Comparison of ENCODE assay signal across 10 cellular contexts in the genomic region with DNA sequence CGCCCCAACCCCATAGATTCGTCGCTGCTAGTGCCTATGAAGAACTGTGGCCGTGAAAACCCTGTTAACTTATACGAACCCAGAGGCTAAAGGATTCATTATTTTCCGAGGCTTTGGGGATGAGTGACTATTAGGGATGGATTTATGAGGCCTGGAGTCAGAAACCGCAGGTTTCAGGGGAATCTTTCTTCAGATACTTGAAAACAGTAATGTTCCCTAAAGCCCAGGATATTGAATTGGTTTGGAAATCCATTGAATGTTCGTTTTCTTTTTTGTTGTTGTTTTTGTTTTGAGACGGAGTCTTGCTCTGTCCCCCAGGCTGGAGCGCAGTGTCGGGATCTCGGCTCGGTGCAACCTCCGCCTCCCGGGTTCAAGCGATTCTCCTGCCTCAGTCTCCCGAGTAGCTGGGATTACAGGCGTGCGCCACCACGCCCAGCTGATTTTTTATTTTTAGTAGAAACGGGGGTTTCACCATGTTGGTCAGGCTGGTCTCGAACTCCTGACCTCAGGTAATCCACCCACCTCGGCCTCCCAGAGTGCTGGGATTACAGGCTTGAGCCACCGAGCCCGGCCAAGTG. TPM values are rescaled to one million over a fixed set of nuclear protein-coding genes. Genes with fewer than 3 reads are reported as not detected.
A peak's percentile ranks its signal among the peaks of the same experiment; 100 is the strongest.
DNase-seq lines count a peak whose midpoint lies in the region; ATAC-seq and TF ChIP-seq lines count a peak whose summit lies in the region.
"Not testable (repeated sequence)": the region's sequence is repeated elsewhere in the genome, so short reads cannot be mapped to it uniquely, and the experiment has no call there.
"Had no signal": no experiment of that assay in that cellular context is flagged by ENCODE, and none has a peak within 500 bp of the region (broad histone marks: within the 10 kb centered on the region; RNA-seq: fewer than 3 reads in every experiment).

No MANE protein-coding gene starts in this region.

- not testable (repeated sequence) for TF ChIP-seq POLR2A in NB4 (IDR thresholded peaks at IDR 0.05; ENCODE audit: extremely low read depth, insufficient read length); prostate gland (IDR thresholded peaks at IDR 0.05); transverse colon (IDR thresholded peaks at IDR 0.05)

- BruUV-seq in mammary epithelial cell (replicated peaks; lab: Mats Ljungman, UMichigan): TSS peak; percentile 81

- peak overlapping the region; percentile 78 for H3K9ac ChIP-seq in DND-41 (ENCODE audit: low read depth, low read length)
- peak overlapping the region; percentile 99 for H3K9ac ChIP-seq in mammary epithelial cell (ENCODE audit: insufficient read depth, low read length)

- TF ChIP-seq CTCF in DND-41 (IDR thresholded peaks at IDR 0.05; ENCODE audit: borderline replicate concordance, extremely low read depth, low read length, poor library complexity, severe bottlenecking); NB4 (IDR thresholded peaks at IDR 0.05; ENCODE audit: low read depth, low read length); activated CD8-positive, alpha-beta T cell treated with anti-CD3 and anti-CD28 coated beads for 36 hours (IDR thresholded peaks at IDR 0.05); mammary epithelial cell (conservative IDR thresholded peaks at IDR 0.05 in 1 of 2, IDR thresholded peaks at IDR 0.05 in 1 of 2; ENCODE audit: extremely low read depth in 1 of 2, insufficient read depth in 1 of 2, low read depth in 1 of 2, low read length in 2 of 2); fibroblast of villous mesenchyme (IDR thresholded peaks at IDR 0.05; ENCODE audit: insufficient read depth, low read depth, low read length); prostate gland (IDR thresholded peaks at IDR 0.05); transverse colon (IDR thresholded peaks at IDR 0.05): not testable (repeated sequence)

- intact Hi-C loops in activated CD8-positive, alpha-beta T cell treated with anti-CD3 and anti-CD28 coated beads for 36 hours (cut with micrococcal nuclease); mammary epithelial cell (cut with micrococcal nuclease); prostate gland (cut with DNase I); transverse colon (cut with DNase I; ENCODE audit: low total_unique reads): not testable (repeated sequence)

- H3K27me3 Mint-ChIP-seq in activated CD8-positive, alpha-beta T cell treated with anti-CD3 and anti-CD28 coated beads for 36 hours; memory B cell: not testable (repeated sequence)

- not testable (repeated sequence) for DNase-seq in DND-41; NB4 (ENCODE audit: low read depth); activated CD8-positive, alpha-beta T cell treated with anti-CD3 and anti-CD28 coated beads for 36 hours; mammary epithelial cell; fibroblast of villous mesenchyme (ENCODE audit: low read depth); memory B cell (ENCODE audit: low spot score in 2 of 2); prostate gland (ENCODE audit: low spot score); transverse colon

- not testable (repeated sequence) for H3K9me3 Mint-ChIP-seq in activated CD8-positive, alpha-beta T cell treated with anti-CD3 and anti-CD28 coated beads for 36 hours; memory B cell

- peaks cover 42% of the 10 kb centered on the region for H3K36me3 ChIP-seq in DND-41 (ENCODE audit: insufficient read depth, low read length)
- H3K36me3 ChIP-seq in mammary epithelial cell (ENCODE audit: insufficient read depth, low read length): peaks cover 19% of the 10 kb centered on the region
- peaks cover 12 to 13% of the 10 kb centered on the region in 2 donors for H3K36me3 ChIP-seq in prostate gland
- H3K36me3 ChIP-seq in transverse colon: peaks cover 0 to 26% (median 11%) of the 10 kb centered on the region in 4 donors

- peaks cover 21% of the 10 kb centered on the region for H3K4me1 Mint-ChIP-seq in activated CD8-positive, alpha-beta T cell treated with anti-CD3 and anti-CD28 coated beads for 36 hours (ENCODE audit: low read depth)
- H3K4me1 Mint-ChIP-seq in memory B cell: not testable (repeated sequence)

- peak overlapping the region; percentile 100 for H3K27ac Mint-ChIP-seq in activated CD8-positive, alpha-beta T cell treated with anti-CD3 and anti-CD28 coated beads for 36 hours
- peak overlapping the region; percentile 99 for H3K27ac Mint-ChIP-seq in memory B cell

- H3K4me3 ChIP-seq in DND-41 (ENCODE audit: low read depth in 1 of 2, low read length in 2 of 2): peak overlapping the region; percentile 60 to 72
- H3K4me3 ChIP-seq in NB4 (ENCODE audit: low read depth, low read length): peak overlapping the region; percentile 90
- peak overlapping the region; percentile 87 to 100 (median 93) for H3K4me3 ChIP-seq in mammary epithelial cell (replicated peaks in 1 of 3; ENCODE audit: insufficient read depth in 1 of 3, low read depth in 2 of 3, low read length in 3 of 3)
- H3K4me3 ChIP-seq in fibroblast of villous mesenchyme (ENCODE audit: low read depth, low read length): peak overlapping the region; percentile 85
- H3K4me3 ChIP-seq in prostate gland: peak overlapping the region; percentile 53 to 70
- H3K4me3 ChIP-seq in transverse colon: peak overlapping the region; percentile 33 to 53 (median 48)

- in situ Hi-C loops in mammary epithelial cell (cut with MboI; ENCODE audit: low sequenced_read_pairs in 2 of 2) (loop anchor here in 1 of 2 donors (25.0 kb wide), 1 partner anchor 668 kb away; a partner anchor contains a TSS), transverse colon (cut with MboI; ENCODE audit: low pct_ligation_motif_present in 1 of 4, low pct_unique_long_range_greater_than_20kb in 1 of 4, low sequenced_read_pairs in 3 of 4) (loop anchor here in 1 of 4 donors (25.0 kb wide), 1 partner anchor 143 kb away; a partner anchor contains a TSS)

- not testable (repeated sequence) for ATAC-seq in DND-41 (ENCODE audit: insufficient read depth, low read depth); activated CD8-positive, alpha-beta T cell treated with anti-CD3 and anti-CD28 coated beads for 36 hours; memory B cell (ENCODE audit: low read depth)

- peaks cover 48% of the 10 kb centered on the region for H3K4me1 ChIP-seq in DND-41 (ENCODE audit: insufficient read depth, low read length)
- not testable (repeated sequence) for H3K4me1 ChIP-seq in mammary epithelial cell (ENCODE audit: insufficient read depth, low read length); prostate gland (replicated peaks)
- peaks cover 7 to 26% (median 16%) of the 10 kb centered on the region in 4 donors for H3K4me1 ChIP-seq in transverse colon

- not testable (repeated sequence) for TF ChIP-seq EP300 in transverse colon (IDR thresholded peaks at IDR 0.05; ENCODE audit: low read depth)

- H3K4me2 ChIP-seq in DND-41 (ENCODE audit: insufficient read depth, low read length) (peak overlapping the region; percentile 70), mammary epithelial cell (ENCODE audit: insufficient read depth, low read depth, low read length) (peak overlapping the region; percentile 45)

- H3K36me3 Mint-ChIP-seq in activated CD8-positive, alpha-beta T cell treated with anti-CD3 and anti-CD28 coated beads for 36 hours (ENCODE audit: low read depth): peaks cover 37% of the 10 kb centered on the region
- peaks cover 15% of the 10 kb centered on the region for H3K36me3 Mint-ChIP-seq in memory B cell

- H4K20me1 ChIP-seq in DND-41 (ENCODE audit: insufficient read depth, low read length): peaks cover 15% of the 10 kb centered on the region; the same call in 1 of the 2 replicates
- not testable (repeated sequence) for H4K20me1 ChIP-seq in mammary epithelial cell (ENCODE audit: insufficient read depth, low read length)

- WGBS in mammary epithelial cell (ENCODE audit: low coverage, missing lambda C conversion rate): 5% methylated on average over 23 of the region's 25 CpGs
- 8% methylated on average over 25 of the region's 25 CpGs for WGBS in prostate gland
- 5 to 8% methylated on average over 7 to 25 of the region's 25 CpGs for WGBS in transverse colon (ENCODE audit: low coverage in 1 of 2), 2 donors

- not testable (repeated sequence) for H3K9me3 ChIP-seq in DND-41 (ENCODE audit: insufficient read depth, low read length, severe bottlenecking); mammary epithelial cell (replicated peaks; ENCODE audit: insufficient read depth, low read length); prostate gland; transverse colon

- H3K27ac ChIP-seq in DND-41 (ENCODE audit: low read length) (peak overlapping the region; percentile 93), mammary epithelial cell (ENCODE audit: insufficient read depth, low read depth, low read length) (peak overlapping the region; percentile 83), prostate gland (peak overlapping the region; percentile 89 to 95), transverse colon (peak overlapping the region; percentile 86 to 95 (median 91))

- peak overlapping the region; percentile 95 for H2AFZ ChIP-seq in DND-41 (ENCODE audit: low read depth, low read length)
- peak overlapping the region; percentile 89 for H2AFZ ChIP-seq in mammary epithelial cell (ENCODE audit: low read depth, low read length)

- dilution Hi-C loops in mammary epithelial cell (cut with HindIII; ENCODE audit: low sequenced_read_pairs): loop anchor here (5.0 kb wide), 1 partner anchor 58 kb away; no protein-coding TSS in a partner anchor

- not testable (repeated sequence) for H3K27me3 ChIP-seq in DND-41 (ENCODE audit: insufficient read depth, low read length, poor library complexity); mammary epithelial cell (ENCODE audit: insufficient read depth, low read length); prostate gland (replicated peaks; ENCODE audit: insufficient read depth); transverse colon

- POLR2A ChIA-PET in activated CD8-positive, alpha-beta T cell treated with anti-CD3 and anti-CD28 coated beads for 36 hours (lab: Charles Lee): interaction anchor here (0.9 to 5.2 kb wide), 15 partner anchors 9 to 344 kb away, joined by 3 to 50 read pairs (median 4); a partner anchor contains a TSS

- H3K79me2 ChIP-seq in DND-41 (ENCODE audit: insufficient read depth, low read length): peaks cover 56% of the 10 kb centered on the region
- H3K79me2 ChIP-seq in mammary epithelial cell (ENCODE audit: insufficient read depth, low read length): peaks cover 52% of the 10 kb centered on the region

- CTCF ChIA-PET in activated CD8-positive, alpha-beta T cell treated with anti-CD3 and anti-CD28 coated beads for 36 hours (lab: Charles Lee): interaction anchor here (0.7 to 3.1 kb wide), 7 partner anchors 20 to 316 kb away, joined by 3 to 19 read pairs (median 4); a partner anchor contains a TSS
- CTCF ChIA-PET in mammary epithelial cell (lab: Charles Lee; ENCODE audit: low non-redundant PET): interaction anchor here (0.7 kb wide), 1 partner anchor 92 kb away, joined by 18 read pairs; no protein-coding TSS in a partner anchor

- peak overlapping the region; percentile 98 for H3K4me3 Mint-ChIP-seq in activated CD8-positive, alpha-beta T cell treated with anti-CD3 and anti-CD28 coated beads for 36 hours
- H3K4me3 Mint-ChIP-seq in memory B cell: peak overlapping the region; percentile 100

RNA-seq across cellular contexts. Expression of a gene that starts 0.9 kb away (rescaled TPM):
- total RNA-seq in activated CD8-positive, alpha-beta T cell treated with anti-CD3 and anti-CD28 coated beads for 36 hours: 100 to 1,000 TPM; 135 to 137 TPM
- 100 to 1,000 TPM; 102 to 106 TPM for total RNA-seq in mammary epithelial cell
- polyA plus RNA-seq in mammary epithelial cell: 51.7 TPM
- 88.3 TPM for polyA minus RNA-seq in mammary epithelial cell
- 117 and 157 TPM in 2 replicates for total RNA-seq in fibroblast of villous mesenchyme
- total RNA-seq in prostate gland: 10 to 100 TPM; 79.0 to 79.8 TPM
- total RNA-seq in transverse colon: 10 to 100 TPM; 27.3 to 57.1 (median 43.4) TPM

RNA-seq across cellular contexts. Expression of a gene that starts 35.5 kb away (rescaled TPM):
- total RNA-seq in activated CD8-positive, alpha-beta T cell treated with anti-CD3 and anti-CD28 coated beads for 36 hours: not detected
- total RNA-seq in mammary epithelial cell: not detected
- not detected for polyA plus RNA-seq in mammary epithelial cell
- polyA minus RNA-seq in mammary epithelial cell: not detected
- total RNA-seq in fibroblast of villous mesenchyme: not detected in 2 replicates
- total RNA-seq in prostate gland: not detected
- not detected for total RNA-seq in transverse colon
- total RNA-seq: cerebellum; T-helper 1 cell treated with Interleukin-12 subunit alpha and Interleukin-12 subunit beta and Interleukin-4 antibody, amounts not matched to agents 30 ng/mL and 1 ng/mL, for 36 hours had no signal

RNA-seq across cellular contexts. Expression of a gene that starts 49.0 kb away (rescaled TPM):
- 10 to 100 TPM; 46.2 to 46.8 TPM for total RNA-seq in activated CD8-positive, alpha-beta T cell treated with anti-CD3 and anti-CD28 coated beads for 36 hours
- total RNA-seq in mammary epithelial cell: 10 to 100 TPM; 30.6 to 33.0 TPM
- polyA plus RNA-seq in mammary epithelial cell: 36.5 TPM
- polyA minus RNA-seq in mammary epithelial cell: 29.0 TPM
- 26.7 and 36.7 TPM in 2 replicates for total RNA-seq in fibroblast of villous mesenchyme
- 10 to 100 TPM; 52.3 to 68.5 TPM for total RNA-seq in prostate gland
- 10 to 100 TPM; 10.3 to 24.4 (median 21.0) TPM for total RNA-seq in transverse colon
